Comparison of ENCODE assay signal across 16 cellular contexts in genomic region chr21:37871121-37871862, GRCh38. TPM values are rescaled to one million over a fixed set of nuclear protein-coding genes. Genes with fewer than 3 reads are reported as not detected.
DNase-seq lines count a peak whose midpoint lies in the region; ATAC-seq and TF ChIP-seq lines count a peak whose summit lies in the region.
"Had no signal": no experiment of that assay in that cellular context is flagged by ENCODE, and none has a peak within 500 bp of the region (broad histone marks: within the 10 kb centered on the region; RNA-seq: fewer than 3 reads in every experiment).

No MANE protein-coding gene starts in this region.

- H3K27me3 Mint-ChIP-seq in HFFc6 (ENCODE audit: insufficient read depth): no peaks in the 10 kb centered on the region

- H3K4me1 ChIP-seq in ACC112 (ENCODE audit: control insufficient read depth, insufficient read depth, low read length, unreplicated experiment): peaks cover 43% of the 10 kb centered on the region
- no peaks in the 10 kb centered on the region for H3K4me1 ChIP-seq in hepatocyte (ENCODE audit: insufficient read depth)

- peaks cover 1% of the 10 kb centered on the region; the same call in 1 of the 2 replicates for H3K36me3 Mint-ChIP-seq in HFFc6 (ENCODE audit: low read depth)
- H3K36me3 Mint-ChIP-seq: memory B cell had no signal

- peaks cover 29% of the 10 kb centered on the region for H3K4me1 Mint-ChIP-seq in HFFc6 (ENCODE audit: low read depth)
- H3K4me1 Mint-ChIP-seq: memory B cell had no signal

- peak; percentile 69 for DNase-seq in HFFc6
- DNase-seq in brain pericyte (ENCODE audit: low read depth, low spot score): peak; percentile 20
- DNase-seq in hepatocyte (ENCODE audit: low spot score): no peak
- no peak for DNase-seq in MV-4-11 (lab: John Stamatoyannopoulos, UW)
- DNase-seq in stimulated activated CD4-positive, alpha-beta T cell treated with anti-CD3 and anti-CD28 coated beads, Interleukin-2, amount 100 ng/mL, for 48 hours: no peak
- DNase-seq: activated gamma-delta T cell treated with Interleukin-2 at 50 U/mL for 16 hours, NCI-H1092, substantia nigra, WERI-Rb-1 had no signal

- H3K4me2 ChIP-seq in hepatocyte: no peak overlapping the region

- peak overlapping the region; percentile 33 for H3K27ac Mint-ChIP-seq in HFFc6
- H3K27ac Mint-ChIP-seq: memory B cell had no signal

- H3K4me3 ChIP-seq in ACC112 (ENCODE audit: low read depth, low read length) (peak overlapping the region; percentile 37; the same call in 1 of the 2 replicates), hepatocyte (no peak overlapping the region)
- H3K4me3 ChIP-seq: cardiac muscle cell had no signal

- 79% methylated on average over 8 of the region's 8 CpGs for WGBS in hepatocyte (ENCODE audit: low lambda C conversion rate, missing lambda C conversion rate)

- H3K9me3 Mint-ChIP-seq in HFFc6: no peaks in the 10 kb centered on the region
- H3K9me3 Mint-ChIP-seq: memory B cell had no signal

- H3K36me3 ChIP-seq in ACC112 (ENCODE audit: insufficient read depth, low read length): no peaks in the 10 kb centered on the region
- no peaks in the 10 kb centered on the region for H3K36me3 ChIP-seq in hepatocyte (replicated peaks; ENCODE audit: insufficient read depth, low read depth)
- H3K36me3 ChIP-seq: cardiac muscle cell, neutrophil, WERI-Rb-1 had no signal

- H2AFZ ChIP-seq in ACC112 (ENCODE audit: low read length, unreplicated experiment): peak overlapping the region; percentile 49
- H2AFZ ChIP-seq in hepatocyte: no peak overlapping the region

- no peaks in the 10 kb centered on the region for H4K20me1 ChIP-seq in hepatocyte (ENCODE audit: insufficient read depth, poor library complexity, severe bottlenecking)

- TF ChIP-seq CTCF in HFFc6 (IDR thresholded peaks at IDR 0.05) (no peak), hepatocyte (IDR thresholded peaks at IDR 0.05; ENCODE audit: poor library complexity) (no peak)

- no peak overlapping the region; the same call in 1 of the 2 replicates for H3K4me3 Mint-ChIP-seq in HFFc6
- H3K4me3 Mint-ChIP-seq: memory B cell had no signal

- ATAC-seq in GM18873 (IDR thresholded peaks at IDR 0.05; ENCODE audit: low FRiP score, unreplicated experiment) (no peak), HG03196 (IDR thresholded peaks at IDR 0.05; ENCODE audit: unreplicated experiment) (no peak)

- H3K79me2 ChIP-seq in ACC112 (ENCODE audit: control insufficient read depth, insufficient read depth, low read length, unreplicated experiment) (no peaks in the 10 kb centered on the region), hepatocyte (no peaks in the 10 kb centered on the region)

- no peaks in the 10 kb centered on the region for H3K27me3 ChIP-seq in ACC112 (ENCODE audit: insufficient read depth, low read length)
- no peaks in the 10 kb centered on the region for H3K27me3 ChIP-seq in hepatocyte
- H3K27me3 ChIP-seq: cardiac muscle cell, neutrophil had no signal

- peak overlapping the region; percentile 62 for H3K27ac ChIP-seq in ACC112 (ENCODE audit: low read depth, low read length)
- peak overlapping the region; percentile 56 for H3K27ac ChIP-seq in hepatocyte
- H3K27ac ChIP-seq: cardiac muscle cell, neutrophil, WERI-Rb-1 had no signal

- H3K9me3 ChIP-seq in hepatocyte (ENCODE audit: low read depth): no peaks in the 10 kb centered on the region
- H3K9me3 ChIP-seq: neutrophil had no signal

- H3K9me2 ChIP-seq in hepatocyte (replicated peaks; ENCODE audit: insufficient read depth): no peaks in the 10 kb centered on the region

RNA-seq across cellular contexts. Expression of gene KCNJ6, which starts 45.0 kb away (rescaled TPM):
- total RNA-seq in HFFc6 (2021; fragmentation: NEBNext Ultra II Directional; extraction: Animal tissue kit (Norgen Biotek cat#: 25700)): not detected
- total RNA-seq in hepatocyte: under 0.01 and 0.07 TPM in 2 replicates
- polyA plus RNA-seq in hepatocyte: 0.46 and 0.52 TPM in 2 replicates
- total RNA-seq: cardiac muscle cell, OCI-LY7 had no signal
- polyA plus RNA-seq: cardiac muscle cell had no signal

Comparison
In these comparisons a context has a peak if more than half of its experiments do, and no peak if none do; other contexts are left out.
1. DNase-seq: peak in HFFc6 (single experiment) and brain pericyte (single experiment); none in hepatocyte (single experiment), MV-4-11 (single experiment) and stimulated activated CD4-positive, alpha-beta T cell treated with anti-CD3 and anti-CD28 coated beads, Interleukin-2, amount 100 ng/mL, for 48 hours (0 of 2).